In the genomic region with DNA sequence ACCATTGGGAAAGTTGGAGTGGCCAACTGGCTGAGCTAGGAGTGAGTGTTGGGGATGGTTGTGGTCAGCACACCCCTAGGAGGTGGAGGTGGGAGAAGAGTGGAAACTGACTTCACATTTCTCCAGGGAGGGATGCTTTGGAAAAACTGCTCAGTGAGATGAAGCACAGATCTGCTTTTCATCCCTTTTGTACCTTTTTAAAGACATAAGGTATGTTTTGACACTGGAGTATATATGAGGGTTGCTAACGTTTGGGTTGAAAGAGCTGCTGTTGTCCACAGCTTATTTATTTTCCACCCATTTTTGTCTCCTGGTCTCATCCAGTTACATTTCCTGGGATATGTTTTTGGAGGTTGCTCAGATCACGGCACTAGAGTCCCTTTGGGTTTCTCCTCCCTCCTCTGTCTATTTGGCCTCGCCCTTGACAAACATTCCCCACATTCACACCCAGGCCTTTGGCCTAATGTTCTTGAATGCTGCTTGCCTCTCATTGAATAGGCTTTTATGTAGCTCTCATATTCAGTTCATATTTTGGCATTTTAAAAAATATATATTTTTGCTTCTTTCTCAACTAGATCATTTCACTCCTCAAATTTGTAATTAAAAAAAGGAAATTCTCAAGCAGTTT, we compare ENCODE assay signal across 11 cellular contexts. TPM values are rescaled to one million over a fixed set of nuclear protein-coding genes. Genes with fewer than 3 reads are reported as not detected.
DNase-seq lines count a peak whose midpoint lies in the region; ATAC-seq and TF ChIP-seq lines count a peak whose summit lies in the region.
"Had no signal": no experiment of that assay in that cellular context is flagged by ENCODE, and none has a peak within 500 bp of the region (broad histone marks: within the 10 kb centered on the region; RNA-seq: fewer than 3 reads in every experiment).

No MANE protein-coding gene starts in this region.

- ATAC-seq in WTC11 (no peak), left lung (peak; percentile 68), HG02970 (IDR thresholded peaks at IDR 0.05; ENCODE audit: low FRiP score, unreplicated experiment) (no peak)
- no peak for ATAC-seq in stimulated activated effector memory CD8-positive, alpha-beta T cell treated with anti-CD3 and anti-CD28 coated beads, Interleukin-12 subunit alpha, Interleukin-12 subunit beta, amount 100 ng/mL, for 72 hours

- peaks cover 25 to 84% of the 10 kb centered on the region in 2 donors for H3K4me1 ChIP-seq in left lung
- no peaks in the 10 kb centered on the region for H3K4me1 ChIP-seq in effector memory CD4-positive, alpha-beta T cell (ENCODE audit: control insufficient read depth, insufficient read depth, low read length, poor library complexity, severe bottlenecking)

- no peaks in the 10 kb centered on the region for H3K9me3 Mint-ChIP-seq in WTC11
- H3K9me3 Mint-ChIP-seq in stimulated activated effector memory CD8-positive, alpha-beta T cell treated with anti-CD3 and anti-CD28 coated beads, Interleukin-12 subunit alpha, Interleukin-12 subunit beta, amount 100 ng/mL, for 72 hours, result no peaks in the 10 kb centered on the region

- intact Hi-C loops in left lung (cut with DNase I) (no loop called here), posterior cingulate gyrus (cut with DNase I) (no loop called here)

- no peak overlapping the region for H3K4me3 ChIP-seq in left lung
- no peak overlapping the region for H3K4me3 ChIP-seq in effector memory CD4-positive, alpha-beta T cell (ENCODE audit: insufficient read depth, low read depth, low read length, poor library complexity, severe bottlenecking)
- H3K4me3 ChIP-seq: MG63, smooth muscle cell had no signal

- TF ChIP-seq CTCF in WTC11 (IDR thresholded peaks at IDR 0.05) (no peak), left lung (IDR thresholded peaks at IDR 0.05) (no peak)

- peaks cover 62% of the 10 kb centered on the region for H3K4me1 Mint-ChIP-seq in WTC11
- peaks cover 73% of the 10 kb centered on the region for H3K4me1 Mint-ChIP-seq in stimulated activated effector memory CD8-positive, alpha-beta T cell treated with anti-CD3 and anti-CD28 coated beads, Interleukin-12 subunit alpha, Interleukin-12 subunit beta, amount 100 ng/mL, for 72 hours

- H3K36me3 Mint-ChIP-seq in WTC11, result peaks cover 39% of the 10 kb centered on the region
- peaks cover 97% of the 10 kb centered on the region for H3K36me3 Mint-ChIP-seq in stimulated activated effector memory CD8-positive, alpha-beta T cell treated with anti-CD3 and anti-CD28 coated beads, Interleukin-12 subunit alpha, Interleukin-12 subunit beta, amount 100 ng/mL, for 72 hours

- no peaks in the 10 kb centered on the region for H3K9me3 ChIP-seq in left lung
- no peaks in the 10 kb centered on the region for H3K9me3 ChIP-seq in effector memory CD4-positive, alpha-beta T cell (ENCODE audit: control insufficient read depth, low read length)
- H3K9me3 ChIP-seq: MG63 had no signal

- H3K4me3 Mint-ChIP-seq in WTC11, result no peak overlapping the region
- H3K4me3 Mint-ChIP-seq in stimulated activated effector memory CD8-positive, alpha-beta T cell treated with anti-CD3 and anti-CD28 coated beads, Interleukin-12 subunit alpha, Interleukin-12 subunit beta, amount 100 ng/mL, for 72 hours, result no peak overlapping the region

- peak overlapping the region; percentile 21 to 48 for H3K27ac ChIP-seq in left lung
- no peak overlapping the region for H3K27ac ChIP-seq in effector memory CD4-positive, alpha-beta T cell (ENCODE audit: insufficient read depth, low read length, poor library complexity, severe bottlenecking)

- DNase-seq in HuH-7 (ENCODE audit: low spot score) (peak; percentile 61), WTC11 (ENCODE audit: low spot score) (no peak), left lung (no peak), posterior cingulate gyrus (no peak)
- no peak for DNase-seq in stimulated activated effector memory CD8-positive, alpha-beta T cell treated with anti-CD3 and anti-CD28 coated beads, Interleukin-12 subunit alpha, Interleukin-12 subunit beta, amount 100 ng/mL, for 72 hours (ENCODE audit: low spot score in 2 of 2)
- no peak for DNase-seq in effector memory CD4-positive, alpha-beta T cell
- DNase-seq in activated CD4-positive, alpha-beta T cell treated with anti-CD3 and anti-CD28 coated beads, Interleukin-2, amount 50 U/mL, for 48 hours, result no peak
- DNase-seq: MG63, NCI-H524 treated with DMSO at 0.1 percent for 48 hours had no signal

- peak overlapping the region; percentile 88 for H3K27ac Mint-ChIP-seq in WTC11
- H3K27ac Mint-ChIP-seq in stimulated activated effector memory CD8-positive, alpha-beta T cell treated with anti-CD3 and anti-CD28 coated beads, Interleukin-12 subunit alpha, Interleukin-12 subunit beta, amount 100 ng/mL, for 72 hours, result peak overlapping the region; percentile 35

- CTCF ChIA-PET in WTC11 (lab: Charles Lee), result interaction anchor here (1.2 to 1.9 kb wide), 2 partner anchors 100 to 144 kb away, joined by 4 to 7 read pairs; no protein-coding TSS in a partner anchor

- no peaks in the 10 kb centered on the region for H3K27me3 ChIP-seq in left lung
- no peaks in the 10 kb centered on the region for H3K27me3 ChIP-seq in effector memory CD4-positive, alpha-beta T cell (replicated peaks; ENCODE audit: control insufficient read depth, insufficient read depth, low read length, poor library complexity, severe bottlenecking)
- H3K27me3 ChIP-seq: MG63 had no signal

- POLR2A ChIA-PET in WTC11 (lab: Charles Lee), result no interaction called here

- H3K27me3 Mint-ChIP-seq in WTC11 (ENCODE audit: low read depth), result no peaks in the 10 kb centered on the region

- peaks cover 0 to 17% of the 10 kb centered on the region in 2 donors for H3K36me3 ChIP-seq in left lung
- peaks cover 13% of the 10 kb centered on the region for H3K36me3 ChIP-seq in effector memory CD4-positive, alpha-beta T cell (ENCODE audit: control insufficient read depth, insufficient read depth, low read length)

TF ChIP-seq in WTC11, 78 proteins besides CTCF, POLR2A, EP300 and RAD21:
- TF ChIP-seq ZNF219 (CRISPR knock-in tag; IDR thresholded peaks at IDR 0.05; ENCODE audit: borderline replicate concordance) (no peak), ZNF317 (CRISPR knock-in tag; IDR thresholded peaks at IDR 0.05; ENCODE audit: borderline replicate concordance, low read depth) (no peak), PRRX2 (CRISPR knock-in tag; IDR thresholded peaks at IDR 0.05) (no peak), ZNF263 (CRISPR knock-in tag; IDR thresholded peaks at IDR 0.05; ENCODE audit: low read depth) (no peak), FOXJ3 (CRISPR knock-in tag; IDR thresholded peaks at IDR 0.05; ENCODE audit: borderline replicate concordance) (no peak), FOXP1 (CRISPR knock-in tag; IDR thresholded peaks at IDR 0.05; ENCODE audit: borderline replicate concordance) (no peak), ZNF671 (CRISPR knock-in tag; IDR thresholded peaks at IDR 0.05) (no peak)

RNA-seq across cellular contexts. Expression of a gene that starts 8.3 kb away (rescaled TPM):
- 151 to 173 TPM (median 171 TPM) in 3 replicates for total RNA-seq in WTC11 (2021)
- 100 to 1,000 TPM; 130 to 162 TPM for total RNA-seq in left lung

RNA-seq across cellular contexts. Expression of a gene that starts 40.7 kb away (rescaled TPM):
- total RNA-seq in WTC11 (2021) (19.0 to 21.3 TPM (median 19.2 TPM) in 3 replicates), left lung (10 to 100 TPM in 1 of 2 donors, 1 to 10 TPM in 1; 9.7 to 14.1 TPM)
